Comparison of ENCODE assay signal across 14 cellular contexts in genomic region chr10:119394657-119395286, GRCh38.
DNase-seq lines count a peak whose midpoint lies in the region; ATAC-seq and TF ChIP-seq lines count a peak whose summit lies in the region.
"Had no signal": no experiment of that assay in that cellular context is flagged by ENCODE, and none has a peak within 500 bp of the region (broad histone marks: within the 10 kb centered on the region; RNA-seq: fewer than 3 reads in every experiment).

No MANE protein-coding gene starts in this region.

- TF ChIP-seq POLR2A in NB4 (IDR thresholded peaks at IDR 0.05; ENCODE audit: extremely low read depth, insufficient read length) = no peak

- H3K9me3 ChIP-seq in A673 (ENCODE audit: low read depth, low read length, poor library complexity, severe bottlenecking) = no peaks in the 10 kb centered on the region
- H3K9me3 ChIP-seq: uterus had no signal

- BruUV-seq in A673 (replicated peaks; lab: Mats Ljungman, UMichigan) = no TSS peak

- peaks cover 12% of the 10 kb centered on the region for H3K4me1 ChIP-seq in A673 (ENCODE audit: insufficient read depth, low read length, poor library complexity, severe bottlenecking)

- H3K27me3 Mint-ChIP-seq in glutamatergic neuron (ENCODE audit: unreplicated experiment) = peaks cover 16% of the 10 kb centered on the region
- peaks cover 12% of the 10 kb centered on the region for H3K27me3 Mint-ChIP-seq in nephron progenitor cell (ENCODE audit: low read depth, poor library complexity)
- H3K27me3 Mint-ChIP-seq in activated CD4-positive, alpha-beta T cell treated with anti-CD3 and anti-CD28 coated beads, Interleukin-2, amount 10 ng/mL, durations not matched to agents 7 days and 5 days = no peaks in the 10 kb centered on the region
- no peaks in the 10 kb centered on the region for H3K27me3 Mint-ChIP-seq in naive thymus-derived CD8-positive, alpha-beta T cell

- H3K36me3 Mint-ChIP-seq in glutamatergic neuron (ENCODE audit: unreplicated experiment) (peaks cover 2% of the 10 kb centered on the region), nephron progenitor cell (ENCODE audit: low read depth) (peaks cover 25% of the 10 kb centered on the region)
- H3K36me3 Mint-ChIP-seq in activated CD4-positive, alpha-beta T cell treated with anti-CD3 and anti-CD28 coated beads, Interleukin-2, amount 10 ng/mL, durations not matched to agents 7 days and 5 days (ENCODE audit: low read depth) = peaks cover 8% of the 10 kb centered on the region
- H3K36me3 Mint-ChIP-seq in naive thymus-derived CD8-positive, alpha-beta T cell = peaks cover 0 to 23% (median 1%) of the 10 kb centered on the region in 3 donors

- ATAC-seq in HG02798 (IDR thresholded peaks at IDR 0.05; ENCODE audit: poor library complexity, unreplicated experiment) (no peak), HG02571 (IDR thresholded peaks at IDR 0.05; ENCODE audit: unreplicated experiment) (no peak)
- no peak for ATAC-seq in naive thymus-derived CD8-positive, alpha-beta T cell
- ATAC-seq: activated T-cell treated with anti-CD3 and anti-CD28 coated beads, Interleukin-2, amount 50 U/mL, for 4 hours; HCT116 had no signal

- POLR2A ChIA-PET in A673 (lab: Charles Lee; ENCODE audit: low non-redundant PET) = no interaction called here
- POLR2A ChIA-PET in activated CD4-positive, alpha-beta T cell treated with anti-CD3 and anti-CD28 coated beads, Interleukin-2, amount 10 ng/mL, durations not matched to agents 7 days and 5 days (lab: Charles Lee) = no interaction called here
- POLR2A ChIA-PET in naive thymus-derived CD8-positive, alpha-beta T cell (lab: Charles Lee) = no interaction called here

- H3K4me3 Mint-ChIP-seq in glutamatergic neuron (ENCODE audit: unreplicated experiment) = peak overlapping the region; percentile 52
- H3K4me3 Mint-ChIP-seq in nephron progenitor cell = no peak overlapping the region
- no peak overlapping the region for H3K4me3 Mint-ChIP-seq in activated CD4-positive, alpha-beta T cell treated with anti-CD3 and anti-CD28 coated beads, Interleukin-2, amount 10 ng/mL, durations not matched to agents 7 days and 5 days
- H3K4me3 Mint-ChIP-seq in naive thymus-derived CD8-positive, alpha-beta T cell = no peak overlapping the region
- H3K4me3 Mint-ChIP-seq: activated T-cell treated with anti-CD3 and anti-CD28 coated beads, Interleukin-2, amount 50 U/mL, for 4 hours; endodermal cell had no signal

- no peak for DNase-seq in A673 (ENCODE audit: low spot score)
- peak; percentile 40 for DNase-seq in NB4 (ENCODE audit: low read depth)
- DNase-seq in glutamatergic neuron = no peak
- DNase-seq in nephron progenitor cell = no peak
- DNase-seq in activated CD4-positive, alpha-beta T cell treated with anti-CD3 and anti-CD28 coated beads, Interleukin-2, amount 10 ng/mL, durations not matched to agents 7 days and 5 days = no peak
- DNase-seq in naive thymus-derived CD8-positive, alpha-beta T cell = no peak
- DNase-seq: activated T-cell treated with anti-CD3 and anti-CD28 coated beads, Interleukin-2, amount 50 U/mL, for 4 hours; endodermal cell; NCI-H146; NCI-H69; uterus had no signal

- no peaks in the 10 kb centered on the region for H3K27me3 ChIP-seq in A673 (replicated peaks; ENCODE audit: insufficient read depth, low read depth, low read length, poor library complexity)
- H3K27me3 ChIP-seq: uterus had no signal

- intact Hi-C loops in A673 (cut with micrococcal nuclease; ENCODE audit: unreplicated experiment) = no loop called here

- H3K4me1 Mint-ChIP-seq in glutamatergic neuron (ENCODE audit: low read depth, unreplicated experiment) (peaks cover 37% of the 10 kb centered on the region), nephron progenitor cell (peaks cover 62% of the 10 kb centered on the region)
- H3K4me1 Mint-ChIP-seq in activated CD4-positive, alpha-beta T cell treated with anti-CD3 and anti-CD28 coated beads, Interleukin-2, amount 10 ng/mL, durations not matched to agents 7 days and 5 days = no peaks in the 10 kb centered on the region
- peaks cover 16 to 34% (median 18%) of the 10 kb centered on the region in 4 donors for H3K4me1 Mint-ChIP-seq in naive thymus-derived CD8-positive, alpha-beta T cell

- peaks cover 5% of the 10 kb centered on the region for H3K9me3 Mint-ChIP-seq in glutamatergic neuron (ENCODE audit: unreplicated experiment)
- H3K9me3 Mint-ChIP-seq in nephron progenitor cell = no peaks in the 10 kb centered on the region
- H3K9me3 Mint-ChIP-seq in activated CD4-positive, alpha-beta T cell treated with anti-CD3 and anti-CD28 coated beads, Interleukin-2, amount 10 ng/mL, durations not matched to agents 7 days and 5 days = no peaks in the 10 kb centered on the region
- no peaks in the 10 kb centered on the region for H3K9me3 Mint-ChIP-seq in naive thymus-derived CD8-positive, alpha-beta T cell
- H3K9me3 Mint-ChIP-seq: activated T-cell treated with anti-CD3 and anti-CD28 coated beads, Interleukin-2, amount 50 U/mL, for 4 hours; endodermal cell had no signal

- TF ChIP-seq CTCF in A673 (conservative IDR thresholded peaks at IDR 0.05; ENCODE audit: low read depth, low read length) (no peak), NB4 (IDR thresholded peaks at IDR 0.05; ENCODE audit: low read depth, low read length) (no peak), glutamatergic neuron (IDR thresholded peaks at IDR 0.05; ENCODE audit: partially characterized antibody, unreplicated experiment) (no peak), nephron progenitor cell (IDR thresholded peaks at IDR 0.05) (no peak)

- H3K27ac ChIP-seq in A673 (ENCODE audit: low read depth, low read length, poor library complexity, severe bottlenecking) = peak overlapping the region; percentile 53

- H3K36me3 ChIP-seq in A673 (ENCODE audit: insufficient read depth, low read length, poor library complexity, severe bottlenecking) = no peaks in the 10 kb centered on the region
- H3K36me3 ChIP-seq: uterus had no signal

- H3K27ac Mint-ChIP-seq in glutamatergic neuron (ENCODE audit: unreplicated experiment) = peak overlapping the region; percentile 38
- H3K27ac Mint-ChIP-seq in nephron progenitor cell = peak overlapping the region; percentile 77
- H3K27ac Mint-ChIP-seq in activated CD4-positive, alpha-beta T cell treated with anti-CD3 and anti-CD28 coated beads, Interleukin-2, amount 10 ng/mL, durations not matched to agents 7 days and 5 days = no peak overlapping the region
- H3K27ac Mint-ChIP-seq in naive thymus-derived CD8-positive, alpha-beta T cell = peak overlapping the region in 5 of 10 donors; percentile 50 to 85 (median 74)
- H3K27ac Mint-ChIP-seq: endodermal cell had no signal

- CTCF ChIA-PET in A673 (lab: Charles Lee) = no interaction called here
- CTCF ChIA-PET in activated CD4-positive, alpha-beta T cell treated with anti-CD3 and anti-CD28 coated beads, Interleukin-2, amount 10 ng/mL, durations not matched to agents 7 days and 5 days (lab: Charles Lee) = interaction anchor here (1.1 kb wide), 2 partner anchors 185 to 292 kb away, joined by 3 to 4 read pairs; no protein-coding TSS in a partner anchor

- no peak overlapping the region for H3K4me3 ChIP-seq in A673 (ENCODE audit: low read depth, low read length, poor library complexity, severe bottlenecking)
- no peak overlapping the region for H3K4me3 ChIP-seq in NB4 (ENCODE audit: low read depth, low read length)
- H3K4me3 ChIP-seq: uterus had no signal
